15 cellular contexts compared by ENCODE assay signal in genomic region chr4:17981063-17981462, GRCh38.
"Had no signal": no experiment of that assay in that cellular context is flagged by ENCODE, and none has a peak within 500 bp of the region (broad histone marks: within the 10 kb centered on the region; RNA-seq: fewer than 3 reads in every experiment).

No MANE protein-coding gene starts in this region.

- H3K27me3 ChIP-seq: right atrium auricular region, thyroid gland had no signal

- H3K4me1 ChIP-seq: right atrium auricular region, thyroid gland had no signal

- H3K36me3 ChIP-seq: right atrium auricular region, thyroid gland had no signal

- H3K4me3 ChIP-seq: right atrium auricular region, skin epidermis, thyroid gland had no signal

- DNase-seq: activated CD4-positive, alpha-beta T cell treated with anti-CD3 and anti-CD28 coated beads, Interleukin-2, amount 50 U/mL, for 1 hour; activated CD8-positive, alpha-beta memory T cell treated with anti-CD3 and anti-CD28 coated beads for 24 hours; activated naive CD8-positive, alpha-beta T cell treated with anti-CD3 and anti-CD28 coated beads for 36 hours; aorta; dermis blood vessel endothelial cell; effector memory CD8-positive, alpha-beta T cell; hypothalamus; stimulated activated CD4-positive, alpha-beta T cell treated with anti-CD3 and anti-CD28 coated beads, Interleukin-15, amount 100 ng/mL, for 24 hours; stimulated activated CD4-positive, alpha-beta T cell treated with anti-CD3 and anti-CD28 coated beads, Interleukin-4, amount 100 ng/mL, for 1 hour; stimulated activated naive B cell treated with anti-CD40 and anti-IgM and Interleukin-4, amounts not matched to agents 10 μg/mL and 1 μg/mL and 100 μg/mL, for 72 hours; thyroid gland had no signal

- H3K27ac ChIP-seq: epithelial cell of prostate, right atrium auricular region, skin epidermis, thyroid gland had no signal

- ATAC-seq: activated CD4-positive, CD25-positive, alpha-beta regulatory T cell treated with anti-CD3 and anti-CD28 coated beads, Interleukin-2, amount 50 U/mL, for 24 hours; effector memory CD8-positive, alpha-beta T cell; stimulated activated naive B cell treated with anti-CD40 and anti-IgM and Interleukin-4, amounts not matched to agents 10 μg/mL and 1 μg/mL and 100 μg/mL, for 72 hours had no signal

- H3K9me3 ChIP-seq: thyroid gland had no signal
